Comparison of ENCODE assay signal across 8 cellular contexts in the genomic region with DNA sequence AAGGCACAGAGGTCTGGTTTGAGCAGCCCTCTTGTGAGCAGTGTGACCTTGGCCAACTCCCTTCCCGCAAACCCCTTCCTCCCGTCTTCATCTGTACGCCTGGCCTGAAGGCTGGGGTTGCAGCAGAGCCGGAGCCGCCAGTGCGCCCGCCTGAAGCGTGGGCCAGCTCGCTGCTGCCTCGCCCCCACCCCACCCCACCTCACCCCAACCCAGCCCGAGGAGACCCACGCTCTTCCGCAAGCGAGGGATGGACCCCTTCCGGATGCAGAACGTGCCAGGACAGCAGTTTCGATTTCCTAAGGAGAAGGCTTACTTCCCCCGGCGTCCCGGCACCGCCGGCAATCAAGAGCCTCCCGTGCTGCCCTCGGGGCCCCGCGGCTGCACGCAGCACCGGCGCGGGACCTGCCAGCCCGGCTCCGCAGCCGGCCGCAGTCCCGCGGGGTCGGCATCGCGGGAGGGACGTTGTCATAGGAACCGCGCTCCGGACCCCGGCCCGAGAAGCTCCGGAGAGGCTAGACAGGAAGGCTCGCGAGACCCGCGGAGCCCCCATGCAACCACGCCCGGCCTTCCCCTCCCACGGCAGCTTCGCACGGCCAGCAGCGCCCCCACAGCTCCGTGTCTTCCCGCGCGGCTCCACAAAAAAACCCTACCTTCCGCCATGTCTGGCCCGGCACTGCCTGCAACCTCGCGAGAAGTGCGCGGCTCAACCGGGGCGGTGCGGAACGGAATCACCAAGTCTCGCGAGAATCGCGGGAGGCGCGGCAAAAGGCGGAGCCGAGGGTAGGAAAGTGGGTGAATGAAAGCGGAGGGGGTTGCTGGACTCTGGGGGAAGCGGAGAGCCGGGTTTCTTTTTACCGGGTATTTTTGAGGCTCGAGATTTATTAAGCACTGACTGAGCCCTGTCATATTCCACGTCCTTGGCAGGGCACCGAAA. TPM values are rescaled to one million over a fixed set of nuclear protein-coding genes. Genes with fewer than 3 reads are reported as not detected.
DNase-seq lines count a peak whose midpoint lies in the region; ATAC-seq and TF ChIP-seq lines count a peak whose summit lies in the region.

A gene with protein sequence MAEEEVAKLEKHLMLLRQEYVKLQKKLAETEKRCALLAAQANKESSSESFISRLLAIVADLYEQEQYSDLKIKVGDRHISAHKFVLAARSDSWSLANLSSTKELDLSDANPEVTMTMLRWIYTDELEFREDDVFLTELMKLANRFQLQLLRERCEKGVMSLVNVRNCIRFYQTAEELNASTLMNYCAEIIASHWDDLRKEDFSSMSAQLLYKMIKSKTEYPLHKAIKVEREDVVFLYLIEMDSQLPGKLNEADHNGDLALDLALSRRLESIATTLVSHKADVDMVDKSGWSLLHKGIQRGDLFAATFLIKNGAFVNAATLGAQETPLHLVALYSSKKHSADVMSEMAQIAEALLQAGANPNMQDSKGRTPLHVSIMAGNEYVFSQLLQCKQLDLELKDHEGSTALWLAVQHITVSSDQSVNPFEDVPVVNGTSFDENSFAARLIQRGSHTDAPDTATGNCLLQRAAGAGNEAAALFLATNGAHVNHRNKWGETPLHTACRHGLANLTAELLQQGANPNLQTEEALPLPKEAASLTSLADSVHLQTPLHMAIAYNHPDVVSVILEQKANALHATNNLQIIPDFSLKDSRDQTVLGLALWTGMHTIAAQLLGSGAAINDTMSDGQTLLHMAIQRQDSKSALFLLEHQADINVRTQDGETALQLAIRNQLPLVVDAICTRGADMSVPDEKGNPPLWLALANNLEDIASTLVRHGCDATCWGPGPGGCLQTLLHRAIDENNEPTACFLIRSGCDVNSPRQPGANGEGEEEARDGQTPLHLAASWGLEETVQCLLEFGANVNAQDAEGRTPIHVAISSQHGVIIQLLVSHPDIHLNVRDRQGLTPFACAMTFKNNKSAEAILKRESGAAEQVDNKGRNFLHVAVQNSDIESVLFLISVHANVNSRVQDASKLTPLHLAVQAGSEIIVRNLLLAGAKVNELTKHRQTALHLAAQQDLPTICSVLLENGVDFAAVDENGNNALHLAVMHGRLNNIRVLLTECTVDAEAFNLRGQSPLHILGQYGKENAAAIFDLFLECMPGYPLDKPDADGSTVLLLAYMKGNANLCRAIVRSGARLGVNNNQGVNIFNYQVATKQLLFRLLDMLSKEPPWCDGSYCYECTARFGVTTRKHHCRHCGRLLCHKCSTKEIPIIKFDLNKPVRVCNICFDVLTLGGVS (minus strand): TSS at position 698 of the 934 bp plus-strand sequence. CDS start 38 bp downstream, at position 660.

- H3K9me3 Mint-ChIP-seq in CD4-positive, alpha-beta T cell = no peaks in the 10 kb centered on the region

- no peaks in the 10 kb centered on the region for H3K9me3 ChIP-seq in CD4-positive, alpha-beta T cell (ENCODE audit: control insufficient read depth, low read length)

- intact Hi-C loops in CD4-positive, alpha-beta T cell (cut with DNase I, micrococcal nuclease) = loop anchor here (2.0 to 10.0 kb wide), 4 partner anchors 103 to 294 kb away; partner anchors contain the start of genes UBE2G1 (in 2 of the 2), CYB5D2 (in 1 of the 2), MYBBP1A (in 1 of the 2) and ZZEF1 (in 1 of the 2)

- H3K36me3 Mint-ChIP-seq in CD4-positive, alpha-beta T cell (ENCODE audit: low read depth) = peaks cover 41% of the 10 kb centered on the region

- H3K27me3 Mint-ChIP-seq in CD4-positive, alpha-beta T cell = no peaks in the 10 kb centered on the region

- POLR2A ChIA-PET in CD4-positive, alpha-beta T cell (lab: Charles Lee) = interaction anchor here (0.5 to 2.0 kb wide), 7 partner anchors 13 to 218 kb away, joined by 3 to 18 read pairs (median 6); partner anchors contain the start of genes CYB5D2, UBE2G1 and ZZEF1

- peaks cover 36% of the 10 kb centered on the region for H3K4me1 Mint-ChIP-seq in CD4-positive, alpha-beta T cell (ENCODE audit: low read depth)

- H3K27me3 ChIP-seq in CD4-positive, alpha-beta T cell (ENCODE audit: control insufficient read depth, insufficient read depth, low read length) = no peaks in the 10 kb centered on the region

- peak; percentile 95 to 98 (median 96) for DNase-seq in CD4-positive, alpha-beta T cell
- peak; percentile 86 for DNase-seq in HT-29 (ENCODE audit: low spot score)
- DNase-seq in NK-92 treated with Interleukin-12 subunit alpha and Interleukin-12 subunit beta, amount 100 ng/mL, for 24 hours (lab: John Stamatoyannopoulos, UW) = peak; percentile 74
- DNase-seq in activated CD8-positive, alpha-beta memory T cell treated with anti-CD3 and anti-CD28 coated beads for 24 hours = peak; percentile 100
- peak; percentile 97 for DNase-seq in effector CD8-positive, alpha-beta T cell (lab: John Stamatoyannopoulos, UW)
- peak; percentile 95 to 96 for DNase-seq in lung microvascular endothelial cell (ENCODE audit: low read depth in 2 of 2)
- DNase-seq in stimulated activated CD4-positive, alpha-beta T cell treated with anti-CD3 and anti-CD28 coated beads, TNF-alpha, amount 100 ng/mL, for 4 hours (ENCODE audit: low read depth in 3 of 3) = peak; percentile 91 to 96 (median 96)

- peak within 1 kb of the TSS; percentile 75 for H3K27ac Mint-ChIP-seq in CD4-positive, alpha-beta T cell

- no peak for TF ChIP-seq CTCF in CD4-positive, alpha-beta T cell (IDR thresholded peaks at IDR 0.05)

- H3K4me3 Mint-ChIP-seq in CD4-positive, alpha-beta T cell = peak within 1 kb of the TSS; percentile 95

- ATAC-seq in CD4-positive, alpha-beta T cell (ENCODE audit: poor library complexity) = peak; percentile 97
- peak; percentile 90 for ATAC-seq in GM19463 (IDR thresholded peaks at IDR 0.05; ENCODE audit: unreplicated experiment)

- CTCF ChIA-PET in CD4-positive, alpha-beta T cell (lab: Charles Lee) = interaction anchor here (0.8 to 1.1 kb wide), 5 partner anchors 9 to 48 kb away, joined by 3 to 4 read pairs (median 3); no protein-coding TSS in a partner anchor

- peak within 1 kb of the TSS; percentile 64 for H3K27ac ChIP-seq in CD4-positive, alpha-beta T cell (ENCODE audit: low read depth, low read length)

RNA-seq across cellular contexts. Expression of the gene that starts here (rescaled TPM):
- total RNA-seq in CD4-positive, alpha-beta T cell = 10 to 100 TPM; 31.8 to 39.1 TPM
- total RNA-seq in HT-29 (2014; rRNA removed; shearing (Covaris generic)) = 13.6 and 15.4 TPM in 2 replicates
- 19.0 and 22.4 TPM in 2 replicates for total RNA-seq in lung microvascular endothelial cell

Comparison
In these comparisons a context has a peak if more than half of its experiments do, and no peak if none do; other contexts are left out.
1. Peak in every context shown above with its lines: DNase-seq, ATAC-seq and H3K27ac ChIP-seq.